ENCODE assay signal across 8 cellular contexts in genomic region chr11:59058120-59058917, GRCh38. TPM values are rescaled to one million over a fixed set of nuclear protein-coding genes. Genes with fewer than 3 reads are reported as not detected.
DNase-seq lines count a peak whose midpoint lies in the region; ATAC-seq and TF ChIP-seq lines count a peak whose summit lies in the region.
"Not testable (repeated sequence)": the region's sequence is repeated elsewhere in the genome, so short reads cannot be mapped to it uniquely, and the experiment has no call there.

No MANE protein-coding gene starts in this region.

- ATAC-seq in GM18873 (IDR thresholded peaks at IDR 0.05; ENCODE audit: low FRiP score, unreplicated experiment) (peak; percentile 91), HG03135 (IDR thresholded peaks at IDR 0.05; ENCODE audit: unreplicated experiment) (peak; percentile 93), WTC11 (peak; percentile 97)

- not testable (repeated sequence) for H3K36me3 Mint-ChIP-seq in WTC11

- TF ChIP-seq CTCF in WTC11 (IDR thresholded peaks at IDR 0.05) (peak; percentile 93), cardiac fibroblast (IDR thresholded peaks at IDR 0.05; ENCODE audit: low read depth, low read length) (peak; percentile 89)

- H3K4me3 Mint-ChIP-seq in WTC11: peak overlapping the region; percentile 84

- H3K4me3 ChIP-seq in cardiac fibroblast (replicated peaks in 1 of 2; ENCODE audit: low read depth in 2 of 2, low read length in 2 of 2): peak overlapping the region in 1 of 2 donors; percentile 14

- peaks cover 16% of the 10 kb centered on the region for H3K27me3 Mint-ChIP-seq in WTC11 (ENCODE audit: low read depth)

- POLR2A ChIA-PET in WTC11 (lab: Charles Lee): interaction anchor here (1.2 to 1.5 kb wide), 5 partner anchors 48 to 153 kb away, joined by 3 to 7 read pairs (median 5); partner anchors contain the start of gene DTX4

- peaks cover 34% of the 10 kb centered on the region for H3K4me1 Mint-ChIP-seq in WTC11

- not testable (repeated sequence) for H3K9me3 Mint-ChIP-seq in WTC11

- peak overlapping the region; percentile 92 for H3K27ac Mint-ChIP-seq in WTC11

- peak; percentile 72 for DNase-seq in AG08395 (ENCODE audit: low spot score)
- DNase-seq in NCI-H2171 treated with DMSO at 0.1 percent for 48 hours (lab: John Stamatoyannopoulos, UW): peak; percentile 42
- DNase-seq in WTC11 (ENCODE audit: low spot score): peak; percentile 100
- peak; percentile 80 to 92 for DNase-seq in cardiac fibroblast (ENCODE audit: low read depth in 2 of 2)
- DNase-seq in iris pigment epithelial cell (ENCODE audit: low read depth): peak; percentile 91
- DNase-seq in smooth muscle cell of the brain vasculature (ENCODE audit: low read depth, low spot score): peak; percentile 45

- CTCF ChIA-PET in WTC11 (lab: Charles Lee): interaction anchor here (0.6 to 5.8 kb wide), 106 partner anchors 8 to 1565 kb away, joined by 3 to 161 read pairs (median 5); partner anchors contain the start of genes DTX4, FAM111A, FAM111B and GLYATL1

TF ChIP-seq in WTC11, 78 proteins besides CTCF, POLR2A, EP300 and RAD21:
- TF ChIP-seq ETV6 (CRISPR knock-in tag; IDR thresholded peaks at IDR 0.05): peak; percentile 48; the same call in 1 of the 2 replicates
- TF ChIP-seq MAX (CRISPR knock-in tag; IDR thresholded peaks at IDR 0.05): peak; percentile 79
- peak; percentile 72 for TF ChIP-seq NFYB (CRISPR knock-in tag; conservative IDR thresholded peaks at IDR 0.05; ENCODE audit: low read depth)
- peak; percentile 57 for TF ChIP-seq SP1 (CRISPR knock-in tag; conservative IDR thresholded peaks at IDR 0.05)
- peak; percentile 59; the same call in 1 of the 2 replicates for TF ChIP-seq TEAD1 (CRISPR knock-in tag; IDR thresholded peaks at IDR 0.05)
- TF ChIP-seq FOXK1 (CRISPR knock-in tag; IDR thresholded peaks at IDR 0.05): 0 out of 2 replicates have a peak, but pooled peaks have one; percentile 47

RNA-seq across cellular contexts. Expression of gene GLYATL1B, which starts 27.8 kb away (rescaled TPM):
- 0.21 TPM in 1 of 3 replicates, not detected in the others for total RNA-seq in WTC11 (2021)

RNA-seq across cellular contexts. Expression of gene FAM111B, which starts 48.7 kb away (rescaled TPM):
- 16.3 to 25.5 TPM (median 17.7 TPM) in 3 replicates for total RNA-seq in WTC11 (2021)

Comparison
In these comparisons a context has a peak if more than half of its experiments do, and no peak if none do; other contexts are left out.
1. DNase-seq: peak in every context shown above with its lines; median percentile 100 in WTC11; 91 in iris pigment epithelial cell; 86 in cardiac fibroblast; 72 in AG08395; 45 in smooth muscle cell of the brain vasculature; 42 in NCI-H2171 treated with DMSO at 0.1 percent for 48 hours.